17 cellular contexts compared by ENCODE assay signal in the genomic region with DNA sequence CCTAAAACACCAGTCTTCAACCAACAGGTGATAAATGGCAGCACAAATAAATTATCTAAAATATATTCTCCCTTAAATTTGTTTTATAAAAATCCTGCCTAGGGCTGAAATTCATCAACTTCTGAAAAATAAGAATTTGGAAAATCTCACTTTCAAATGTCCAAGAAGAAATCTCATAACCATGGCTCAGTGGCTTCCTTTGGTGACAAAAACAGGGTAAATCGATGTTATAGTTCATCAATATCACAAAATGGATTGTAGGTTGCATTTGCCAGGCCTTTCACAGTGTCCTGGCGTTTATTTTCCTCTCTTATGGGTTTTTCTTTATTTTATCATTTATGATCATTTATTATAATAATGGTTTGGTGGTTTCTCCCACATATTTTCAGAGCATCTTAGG.
A peak's percentile ranks its signal among the peaks of the same experiment; 100 is the strongest.
DNase-seq lines count a peak whose midpoint lies in the region; ATAC-seq and TF ChIP-seq lines count a peak whose summit lies in the region.
"Had no signal": no experiment of that assay in that cellular context is flagged by ENCODE, and none has a peak within 500 bp of the region (broad histone marks: within the 10 kb centered on the region; RNA-seq: fewer than 3 reads in every experiment).

No MANE protein-coding gene starts in this region.

- peak overlapping the region; percentile 63 for H3K27ac Mint-ChIP-seq in activated CD8-positive, alpha-beta T cell treated with anti-CD3 and anti-CD28 coated beads for 36 hours
- no peak overlapping the region for H3K27ac Mint-ChIP-seq in activated CD8-positive, alpha-beta T cell treated with anti-CD3 and anti-CD28 coated beads, Interleukin-2, amount 10 ng/mL, durations not matched to agents 7 days and 5 days
- H3K27ac Mint-ChIP-seq in HFFc6 = no peak overlapping the region
- H3K27ac Mint-ChIP-seq: GM23338 had no signal

- H3K36me3 ChIP-seq in upper lobe of right lung = no peaks in the 10 kb centered on the region
- H3K36me3 ChIP-seq: BE2C had no signal

- peaks cover 51% of the 10 kb centered on the region for H3K4me1 Mint-ChIP-seq in activated CD8-positive, alpha-beta T cell treated with anti-CD3 and anti-CD28 coated beads for 36 hours (ENCODE audit: low read depth)
- peaks cover 41% of the 10 kb centered on the region for H3K4me1 Mint-ChIP-seq in activated CD8-positive, alpha-beta T cell treated with anti-CD3 and anti-CD28 coated beads, Interleukin-2, amount 10 ng/mL, durations not matched to agents 7 days and 5 days (ENCODE audit: low read depth)
- H3K4me1 Mint-ChIP-seq in HFFc6 (ENCODE audit: low read depth) = peaks cover 9% of the 10 kb centered on the region
- H3K4me1 Mint-ChIP-seq: GM23338 had no signal

- H3K27me3 ChIP-seq in AG04450 (ENCODE audit: control insufficient read depth, insufficient read depth, low read length) (no peaks in the 10 kb centered on the region), upper lobe of right lung (no peaks in the 10 kb centered on the region)
- H3K27me3 ChIP-seq: BE2C had no signal

- H3K27ac ChIP-seq in AG04450 (ENCODE audit: low read depth, low read length) (no peak overlapping the region), upper lobe of right lung (no peak overlapping the region)
- H3K27ac ChIP-seq: 22Rv1, A549 had no signal

- H3K36me3 Mint-ChIP-seq in activated CD8-positive, alpha-beta T cell treated with anti-CD3 and anti-CD28 coated beads for 36 hours (ENCODE audit: low read depth) = peaks cover 5% of the 10 kb centered on the region
- peaks cover 30% of the 10 kb centered on the region for H3K36me3 Mint-ChIP-seq in activated CD8-positive, alpha-beta T cell treated with anti-CD3 and anti-CD28 coated beads, Interleukin-2, amount 10 ng/mL, durations not matched to agents 7 days and 5 days (ENCODE audit: low read depth)
- no peaks in the 10 kb centered on the region for H3K36me3 Mint-ChIP-seq in HFFc6 (ENCODE audit: low read depth)
- H3K36me3 Mint-ChIP-seq: CD4-positive, CD25-positive, alpha-beta regulatory T cell; CD8-positive, alpha-beta memory T cell had no signal

- H3K9me3 Mint-ChIP-seq in activated CD8-positive, alpha-beta T cell treated with anti-CD3 and anti-CD28 coated beads for 36 hours = no peaks in the 10 kb centered on the region
- H3K9me3 Mint-ChIP-seq in activated CD8-positive, alpha-beta T cell treated with anti-CD3 and anti-CD28 coated beads, Interleukin-2, amount 10 ng/mL, durations not matched to agents 7 days and 5 days (ENCODE audit: insufficient read depth) = no peaks in the 10 kb centered on the region
- H3K9me3 Mint-ChIP-seq in HFFc6 = no peaks in the 10 kb centered on the region
- H3K9me3 Mint-ChIP-seq: GM23338 had no signal

- H3K9me3 ChIP-seq in AG04450 (ENCODE audit: control insufficient read depth, insufficient read depth, low read length) (no peaks in the 10 kb centered on the region), upper lobe of right lung (no peaks in the 10 kb centered on the region)
- H3K9me3 ChIP-seq: A549, BE2C had no signal

- intact Hi-C loops in activated CD8-positive, alpha-beta T cell treated with anti-CD3 and anti-CD28 coated beads for 36 hours (cut with micrococcal nuclease) = no loop called here
- intact Hi-C loops in upper lobe of right lung (cut with DNase I) = no loop called here

- H3K4me3 ChIP-seq in AG04450 (ENCODE audit: low read depth, low read length) = no peak overlapping the region
- no peak overlapping the region for H3K4me3 ChIP-seq in upper lobe of right lung
- H3K4me3 ChIP-seq: A549, GM23338 had no signal

- no peak for DNase-seq in activated CD8-positive, alpha-beta T cell treated with anti-CD3 and anti-CD28 coated beads for 36 hours
- DNase-seq in activated CD8-positive, alpha-beta T cell treated with anti-CD3 and anti-CD28 coated beads, Interleukin-2, amount 10 ng/mL, durations not matched to agents 7 days and 5 days = no peak
- no peak for DNase-seq in AG04450 (ENCODE audit: low read depth, low spot score)
- no peak for DNase-seq in HFFc6
- DNase-seq in upper lobe of right lung = no peak
- DNase-seq in HUDEP-2 (lab: John Stamatoyannopoulos, UW; ENCODE audit: unreplicated experiment in 76 of 76) = no peak
- DNase-seq in AG08395 (ENCODE audit: low spot score) = no peak
- DNase-seq: BE2C; C1 segment of cervical spinal cord; CD4-positive, CD25-positive, alpha-beta regulatory T cell; CD8-positive, alpha-beta memory T cell; COR-L47; DMS 273 treated with DMSO at 0.1 percent for 48 hours; KG1 had no signal

- no peaks in the 10 kb centered on the region for H3K4me1 ChIP-seq in upper lobe of right lung
- H3K4me1 ChIP-seq: A549 had no signal

- no peaks in the 10 kb centered on the region for H3K27me3 Mint-ChIP-seq in activated CD8-positive, alpha-beta T cell treated with anti-CD3 and anti-CD28 coated beads for 36 hours
- H3K27me3 Mint-ChIP-seq in activated CD8-positive, alpha-beta T cell treated with anti-CD3 and anti-CD28 coated beads, Interleukin-2, amount 10 ng/mL, durations not matched to agents 7 days and 5 days (ENCODE audit: low read depth) = no peaks in the 10 kb centered on the region
- peaks cover 2% of the 10 kb centered on the region for H3K27me3 Mint-ChIP-seq in HFFc6 (ENCODE audit: insufficient read depth)
- H3K27me3 Mint-ChIP-seq: CD4-positive, CD25-positive, alpha-beta regulatory T cell; CD8-positive, alpha-beta memory T cell had no signal

- H3K4me3 Mint-ChIP-seq in activated CD8-positive, alpha-beta T cell treated with anti-CD3 and anti-CD28 coated beads for 36 hours = no peak overlapping the region
- no peak overlapping the region for H3K4me3 Mint-ChIP-seq in activated CD8-positive, alpha-beta T cell treated with anti-CD3 and anti-CD28 coated beads, Interleukin-2, amount 10 ng/mL, durations not matched to agents 7 days and 5 days
- no peak overlapping the region for H3K4me3 Mint-ChIP-seq in HFFc6
- H3K4me3 Mint-ChIP-seq: CD4-positive, CD25-positive, alpha-beta regulatory T cell; CD8-positive, alpha-beta memory T cell; GM23338 had no signal

- no peak for TF ChIP-seq CTCF in activated CD8-positive, alpha-beta T cell treated with anti-CD3 and anti-CD28 coated beads for 36 hours (IDR thresholded peaks at IDR 0.05)
- peak; percentile 31 for TF ChIP-seq CTCF in AG04450 (IDR thresholded peaks at IDR 0.05; ENCODE audit: low read depth, low read length)
- peak; percentile 53; the same call in 1 of the 2 replicates for TF ChIP-seq CTCF in HFFc6 (IDR thresholded peaks at IDR 0.05)
- peak; percentile 13 for TF ChIP-seq CTCF in upper lobe of right lung (IDR thresholded peaks at IDR 0.05)

- POLR2A ChIA-PET in activated CD8-positive, alpha-beta T cell treated with anti-CD3 and anti-CD28 coated beads for 36 hours (lab: Charles Lee) = no interaction called here
- POLR2A ChIA-PET in activated CD8-positive, alpha-beta T cell treated with anti-CD3 and anti-CD28 coated beads, Interleukin-2, amount 10 ng/mL, durations not matched to agents 7 days and 5 days (lab: Charles Lee) = no interaction called here
- POLR2A ChIA-PET in AG04450 (lab: Yijun Ruan, JAX) = no interaction called here

- no peak for ATAC-seq in activated CD8-positive, alpha-beta T cell treated with anti-CD3 and anti-CD28 coated beads for 36 hours
- no peak for ATAC-seq in activated CD8-positive, alpha-beta T cell treated with anti-CD3 and anti-CD28 coated beads, Interleukin-2, amount 10 ng/mL, durations not matched to agents 7 days and 5 days
- no peak for ATAC-seq in upper lobe of right lung
- ATAC-seq: A549, GM23338 had no signal

- CTCF ChIA-PET in activated CD8-positive, alpha-beta T cell treated with anti-CD3 and anti-CD28 coated beads for 36 hours (lab: Charles Lee) = interaction anchor here (1.8 to 2.2 kb wide), 2 partner anchors 11 to 117 kb away, joined by 4 to 8 read pairs; no protein-coding TSS in a partner anchor
- CTCF ChIA-PET in activated CD8-positive, alpha-beta T cell treated with anti-CD3 and anti-CD28 coated beads, Interleukin-2, amount 10 ng/mL, durations not matched to agents 7 days and 5 days (lab: Charles Lee) = interaction anchor here (4.2 kb wide), 1 partner anchor 16 kb away, joined by 23 read pairs; no protein-coding TSS in a partner anchor
- CTCF ChIA-PET in AG04450 (lab: Charles Lee) = no interaction called here
